Comparison of ENCODE assay signal across 8 cellular contexts in genomic region chr17:48100591-48101011, GRCh38. TPM values are rescaled to one million over a fixed set of nuclear protein-coding genes. Genes with fewer than 3 reads are reported as not detected.
DNase-seq lines count a peak whose midpoint lies in the region; ATAC-seq, FAIRE-seq and TF ChIP-seq lines count a peak whose summit lies in the region.

No MANE protein-coding gene starts in this region.

- no peaks in the 10 kb centered on the region for H3K9me3 Mint-ChIP-seq in mesothelial cell of epicardium

- no peaks in the 10 kb centered on the region for H3K9me3 ChIP-seq in RWPE2 (ENCODE audit: severe bottlenecking)
- no peaks in the 10 kb centered on the region for H3K9me3 ChIP-seq in H1 (ENCODE audit: insufficient read depth in 2 of 2, low read depth in 1 of 2, low read length in 1 of 2)

- peaks cover 18 to 49% of the 10 kb centered on the region in 2 experiments for H3K79me2 ChIP-seq in H1 (ENCODE audit: control insufficient read depth in 1 of 2, insufficient read depth in 2 of 2, low read length in 2 of 2)

- H2BK12ac ChIP-seq in H1 (ENCODE audit: low read depth, low read length): 0 out of 2 replicates have a peak overlapping the region, but pooled peaks have one; percentile 12

- no peak overlapping the region for H2AK5ac ChIP-seq in H1 (ENCODE audit: low read depth, low read length)

- CTCF ChIA-PET in H1 (lab: Charles Lee; ENCODE audit: partially characterized antibody): interaction anchor here (0.6 to 7.7 kb wide), 12 partner anchors 10 to 151 kb away, joined by 3 to 58 read pairs (median 4); partner anchors contain the start of genes CDK5RAP3 and NFE2L1

- peak overlapping the region; percentile 91 for H3K4me3 Mint-ChIP-seq in mesothelial cell of epicardium

- H2BK15ac ChIP-seq in H1 (ENCODE audit: low read length): no peak overlapping the region

- H3K4me1 Mint-ChIP-seq in mesothelial cell of epicardium: peaks cover 16% of the 10 kb centered on the region

- DNase-seq in DMS53 treated with DMSO at 0.1 percent for 48 hours (lab: John Stamatoyannopoulos, UW; ENCODE audit: unreplicated experiment) (peak; percentile 42), HS-5 (ENCODE audit: low read depth) (peak; percentile 66), RWPE2 (ENCODE audit: low spot score) (peak; percentile 74), H1 (ENCODE audit: low read depth in 1 of 2, low spot score in 2 of 2) (peak; percentile 71 to 78), mesothelial cell of epicardium (ENCODE audit: low spot score in 2 of 2, unreplicated experiment in 2 of 2) (peak; percentile 42 to 79)
- no peak for DNase-seq in stimulated activated CD4-positive, alpha-beta T cell treated with anti-CD3 and anti-CD28 coated beads, Interleukin-2, amount 100 ng/mL, for 24 hours

- peak overlapping the region; percentile 60 for H4K5ac ChIP-seq in H1 (ENCODE audit: insufficient read length, low read depth, low read length)

- FAIRE-seq in H1 (lab: Jason Lieb, UNC): no peak

- H3K4me1 ChIP-seq in RWPE2 (ENCODE audit: insufficient read depth, poor library complexity, severe bottlenecking) (peaks cover 5% of the 10 kb centered on the region), H1 (replicated peaks in 1 of 4; ENCODE audit: control insufficient read depth in 3 of 4, insufficient read depth in 4 of 4, low read length in 3 of 4) (peaks cover 0 to 3% (median 0%) of the 10 kb centered on the region in 4 experiments; a peak in 1 of 7 replicates), urinary bladder (ENCODE audit: insufficient read depth) (no peaks in the 10 kb centered on the region)

- no peak for TF ChIP-seq RAD21 in H1 (IDR thresholded peaks at IDR 0.05 in 1 of 2, conservative IDR thresholded peaks at IDR 0.05 in 1 of 2; ENCODE audit: low read depth in 2 of 2, low read length in 2 of 2)

- H3K27ac ChIP-seq in RWPE2 (ENCODE audit: poor library complexity, severe bottlenecking): peak overlapping the region; percentile 91
- H3K27ac ChIP-seq in H1 (ENCODE audit: low read depth, low read length): peak overlapping the region; percentile 72; the same call in 1 of the 2 replicates
- H3K27ac ChIP-seq in urinary bladder (ENCODE audit: low read depth): peak overlapping the region; percentile 66

- H3K14ac ChIP-seq in H1 (ENCODE audit: insufficient read length): no peak overlapping the region

- peaks cover 26% of the 10 kb centered on the region for H3K36me3 ChIP-seq in RWPE2 (ENCODE audit: low read depth)
- H3K36me3 ChIP-seq in H1 (ENCODE audit: control insufficient read depth in 2 of 4, insufficient read depth in 4 of 4, low read length in 3 of 4): peaks cover 0 to 5% (median 2%) of the 10 kb centered on the region in 4 experiments; a peak in 2 of 8 replicates
- H3K36me3 ChIP-seq in urinary bladder (ENCODE audit: insufficient read depth): no peaks in the 10 kb centered on the region

- no peak overlapping the region for H2BK20ac ChIP-seq in H1 (ENCODE audit: low read length)

- H3K23ac ChIP-seq in H1 (ENCODE audit: insufficient read length): no peak overlapping the region

- H3K4me3 ChIP-seq in RWPE2 (ENCODE audit: severe bottlenecking): peak overlapping the region; percentile 76
- peak overlapping the region; percentile 74 to 94 (median 87) for H3K4me3 ChIP-seq in H1 (ENCODE audit: extremely low read depth in 1 of 4, insufficient read depth in 2 of 4, low read depth in 3 of 4, low read length in 4 of 4)
- H3K4me3 ChIP-seq in urinary bladder (ENCODE audit: low read depth, low read length): peak overlapping the region; percentile 87

- H3K23me2 ChIP-seq in H1 (ENCODE audit: low read depth, low read length): peaks cover 7% of the 10 kb centered on the region; the same call in 1 of the 2 replicates

- POLR2A ChIA-PET in H1 (lab: Charles Lee; ENCODE audit: partially characterized antibody): interaction anchor here (0.8 to 10.9 kb wide), 23 partner anchors 8 to 346 kb away, joined by 3 to 112 read pairs (median 4); partner anchors contain the start of genes CDK5RAP3 and NFE2L1

- no peak for TF ChIP-seq CTCF in RWPE2 (IDR thresholded peaks at IDR 0.05; ENCODE audit: poor library complexity, severe bottlenecking)
- TF ChIP-seq CTCF in H1 (IDR thresholded peaks at IDR 0.05; ENCODE audit: control extremely low read depth in 1 of 3, insufficient read depth in 1 of 3, low read depth in 1 of 3, low read length in 3 of 3): 0 out of 4 replicates have a peak, but pooled peaks of 1 of the 3 experiments have one; percentile 3
- no peak for TF ChIP-seq CTCF in mesothelial cell of epicardium (IDR thresholded peaks at IDR 0.05; ENCODE audit: unreplicated experiment)

- H4K91ac ChIP-seq in H1 (replicated peaks; ENCODE audit: insufficient read length, low read length): peak overlapping the region; percentile 80

- peaks cover 3 to 10% of the 10 kb centered on the region in 2 experiments for H4K20me1 ChIP-seq in H1 (replicated peaks in 1 of 2; ENCODE audit: control insufficient read depth in 1 of 2, insufficient read depth in 2 of 2, low read length in 2 of 2)

- H3K4me2 ChIP-seq in H1 (ENCODE audit: insufficient read depth in 1 of 2, low read depth in 2 of 2, low read length in 2 of 2): peak overlapping the region; percentile 67 to 84

- peaks cover 5% of the 10 kb centered on the region for H3K79me1 ChIP-seq in H1 (ENCODE audit: low read depth, low read length)

- WGBS in H1 (ENCODE audit: extremely low coverage in 1 of 2, insufficient coverage in 1 of 2, insufficient read length in 1 of 2, insufficient replicate concordance in 2 of 2, low coverage in 1 of 2, low lambda C conversion rate in 2 of 2, missing lambda C conversion rate in 1 of 2), 2 experiments: 0% methylated on average over 23 of the region's 23 CpGs; no CpG with 5 or more reads in 1 of the 2 experiments
- WGBS in urinary bladder: under 1% methylated on average over 23 of the region's 23 CpGs

- H3K18ac ChIP-seq in H1 (ENCODE audit: extremely low read depth, low read length): peak overlapping the region; percentile 64

- H4K8ac ChIP-seq in H1 (ENCODE audit: extremely low read depth, insufficient read depth, low read length): peak overlapping the region; percentile 98

- H2BK5ac ChIP-seq in H1 (ENCODE audit: low read depth, low read length): peak overlapping the region; percentile 96

- H3K27ac Mint-ChIP-seq in mesothelial cell of epicardium: peak overlapping the region; percentile 93

- H3K27me3 ChIP-seq in RWPE2 (ENCODE audit: insufficient read depth, poor library complexity, severe bottlenecking): no peaks in the 10 kb centered on the region
- no peaks in the 10 kb centered on the region for H3K27me3 ChIP-seq in H1 (replicated peaks in 1 of 4; ENCODE audit: control insufficient read depth in 3 of 4, extremely low read depth in 1 of 4, insufficient read depth in 3 of 4, low read length in 3 of 4)

- TF ChIP-seq POLR2A in H1 (IDR thresholded peaks at IDR 0.05; ENCODE audit: control extremely low read depth in 1 of 2, low read depth in 2 of 2, low read length in 2 of 2): no peak

- H3K36me3 Mint-ChIP-seq in mesothelial cell of epicardium: peaks cover 2% of the 10 kb centered on the region

- H3K9ac ChIP-seq in H1 (replicated peaks in 1 of 4; ENCODE audit: extremely low read depth in 1 of 4, low read depth in 3 of 4, low read length in 3 of 4): peak overlapping the region; percentile 77 to 86 (median 80)

- H3K27me3 Mint-ChIP-seq in mesothelial cell of epicardium (ENCODE audit: low read depth): no peaks in the 10 kb centered on the region

- no peak overlapping the region for H3K4ac ChIP-seq in H1 (replicated peaks; ENCODE audit: insufficient read length, low read depth, low read length)

- no peak for TF ChIP-seq EP300 in H1 (IDR thresholded peaks at IDR 0.05; ENCODE audit: borderline replicate concordance in 1 of 2, low read depth in 2 of 2, low read length in 2 of 2)

- no peak overlapping the region for H2BK120ac ChIP-seq in H1 (replicated peaks; ENCODE audit: low read depth, low read length)

- peak overlapping the region; percentile 28; the same call in 1 of the 2 replicates for H2AFZ ChIP-seq in H1 (ENCODE audit: low read length)

- H3K56ac ChIP-seq in H1 (replicated peaks; ENCODE audit: insufficient read length, low read depth, low read length): peak overlapping the region; percentile 60

- ATAC-seq in RWPE2 (ENCODE audit: low read depth) (peak; percentile 41), GM21723 (IDR thresholded peaks at IDR 0.05; ENCODE audit: unreplicated experiment) (no peak)

RNA-seq across cellular contexts. Expression of gene CBX1, which starts 0.7 kb away (rescaled TPM):
- total RNA-seq in H1 (2021; fragmentation: NEBNext Ultra II Directional; extraction: Animal tissue kit (Norgen Biotek cat#: 25700)): 166 and 173 TPM in 2 replicates
- polyA plus RNA-seq in H1 (2011; rRNA removed) (23.8 and 38.7 TPM in 2 replicates), urinary bladder (60.4 TPM)
- 61.9 TPM for polyA plus RNA-seq in H1 (2011; cell fraction: cytosol; rRNA removed)
- 16.3 TPM for polyA plus RNA-seq in H1 (2011; cell fraction: nucleus; rRNA removed)
- 166 to 245 TPM (median 172 TPM) in 4 replicates for polyA plus RNA-seq in H1 (2012, experiment 1 of 2)
- 24.6 TPM for polyA plus RNA-seq in H1 (2012, experiment 2 of 2)
- polyA plus RNA-seq in H1 (2013, experiment 1 of 2): 109 TPM
- polyA plus RNA-seq in H1 (2013, experiment 2 of 2): 111 TPM
- polyA minus RNA-seq in H1 (2011; rRNA and poly(A)+ RNA removed): 23.7 and 25.9 TPM in 2 replicates
- polyA minus RNA-seq in H1 (2011; cell fraction: cytosol; rRNA and poly(A)+ RNA removed): 42.8 TPM
- polyA minus RNA-seq in H1 (2011; cell fraction: nucleus; rRNA and poly(A)+ RNA removed): 20.1 TPM
- total RNA-seq in mesothelial cell of epicardium (142 to 145 TPM (median 143 TPM) in 3 replicates), urinary bladder (53.3 TPM)

RNA-seq across cellular contexts. Expression of gene SNX11, which starts 7.0 kb away (rescaled TPM):
- 20.9 and 21.1 TPM in 2 replicates for total RNA-seq in H1 (2021; fragmentation: NEBNext Ultra II Directional; extraction: Animal tissue kit (Norgen Biotek cat#: 25700))
- polyA plus RNA-seq in H1 (2011; rRNA removed): 16.3 and 21.4 TPM in 2 replicates
- polyA plus RNA-seq in H1 (2011; cell fraction: cytosol; rRNA removed): 18.8 TPM
- 14.8 TPM for polyA plus RNA-seq in H1 (2011; cell fraction: nucleus; rRNA removed)
- polyA plus RNA-seq in H1 (2012, experiment 1 of 2): 19.2 to 22.5 TPM (median 21.5 TPM) in 4 replicates
- polyA plus RNA-seq in H1 (2012, experiment 2 of 2): 27.4 TPM
- polyA plus RNA-seq in H1 (2013, experiment 1 of 2): 11.7 TPM
- polyA plus RNA-seq in H1 (2013, experiment 2 of 2): 11.8 TPM
- 22.9 and 30.3 TPM in 2 replicates for polyA minus RNA-seq in H1 (2011; rRNA and poly(A)+ RNA removed)
- polyA minus RNA-seq in H1 (2011; cell fraction: cytosol; rRNA and poly(A)+ RNA removed): 14.1 TPM
- polyA minus RNA-seq in H1 (2011; cell fraction: nucleus; rRNA and poly(A)+ RNA removed): 10.5 TPM
- total RNA-seq in mesothelial cell of epicardium: 16.2 to 20.1 TPM (median 18.4 TPM) in 3 replicates
- total RNA-seq in urinary bladder: 7.3 TPM
- 20.7 TPM for polyA plus RNA-seq in urinary bladder

RNA-seq across cellular contexts. Expression of gene NFE2L1, which starts 52.4 kb away (rescaled TPM):
- 140 and 148 TPM in 2 replicates for total RNA-seq in H1 (2021; fragmentation: NEBNext Ultra II Directional; extraction: Animal tissue kit (Norgen Biotek cat#: 25700))
- polyA plus RNA-seq in H1 (2011; rRNA removed) (143 and 173 TPM in 2 replicates), urinary bladder (163 TPM)
- polyA plus RNA-seq in H1 (2011; cell fraction: cytosol; rRNA removed): 181 TPM
- polyA plus RNA-seq in H1 (2011; cell fraction: nucleus; rRNA removed): 178 TPM
- polyA plus RNA-seq in H1 (2012, experiment 1 of 2): 161 to 195 TPM (median 173 TPM) in 4 replicates
- 101 TPM for polyA plus RNA-seq in H1 (2012, experiment 2 of 2)
- polyA plus RNA-seq in H1 (2013, experiment 1 of 2): 146 TPM
- polyA plus RNA-seq in H1 (2013, experiment 2 of 2): 156 TPM
- polyA minus RNA-seq in H1 (2011; rRNA and poly(A)+ RNA removed): 193 and 224 TPM in 2 replicates
- 160 TPM for polyA minus RNA-seq in H1 (2011; cell fraction: cytosol; rRNA and poly(A)+ RNA removed)
- polyA minus RNA-seq in H1 (2011; cell fraction: nucleus; rRNA and poly(A)+ RNA removed): 99.1 TPM
- total RNA-seq in mesothelial cell of epicardium (134 to 137 TPM (median 136 TPM) in 3 replicates), urinary bladder (53.1 TPM)

Comparison
In these comparisons a context has a peak if more than half of its experiments do, and no peak if none do; other contexts are left out.
1. DNase-seq: peak in DMS53 treated with DMSO at 0.1 percent for 48 hours (single experiment), HS-5 (single experiment), RWPE2 (single experiment), H1 (2 of 2) and mesothelial cell of epicardium (2 of 2); none in stimulated activated CD4-positive, alpha-beta T cell treated with anti-CD3 and anti-CD28 coated beads, Interleukin-2, amount 100 ng/mL, for 24 hours (0 of 2).
2. Peak in every context shown above with its lines, with median percentiles within 50 percentile points of each other: H3K27ac ChIP-seq and H3K4me3 ChIP-seq.